Comparison of ENCODE assay signal across 1 cellular context in the genomic region with DNA sequence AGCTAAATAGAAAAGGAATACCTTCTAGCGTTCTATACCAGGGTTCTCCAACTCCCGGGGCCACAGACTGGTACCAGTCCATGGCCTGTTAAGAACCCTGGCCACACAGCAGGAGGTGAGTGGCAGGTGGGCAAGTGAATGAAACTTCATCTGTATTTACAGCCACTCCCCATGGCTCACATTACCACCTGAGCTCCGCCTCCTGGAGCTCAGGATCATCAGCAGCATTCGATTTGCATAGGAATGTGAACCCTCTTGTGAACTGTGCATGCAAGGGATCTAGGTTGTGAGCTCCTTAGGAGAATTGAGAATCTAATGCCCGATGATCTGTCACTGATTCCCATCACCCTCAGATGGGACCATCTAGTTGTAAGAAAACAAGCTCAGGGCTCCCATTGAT.
TF ChIP-seq lines count a peak whose summit lies in the region.

No MANE protein-coding gene starts in this region.

TF ChIP-seq in GM23338, 12 proteins besides CTCF, POLR2A, EP300 and RAD21 (continued from another document):
- TF ChIP-seq, protein P1, sequence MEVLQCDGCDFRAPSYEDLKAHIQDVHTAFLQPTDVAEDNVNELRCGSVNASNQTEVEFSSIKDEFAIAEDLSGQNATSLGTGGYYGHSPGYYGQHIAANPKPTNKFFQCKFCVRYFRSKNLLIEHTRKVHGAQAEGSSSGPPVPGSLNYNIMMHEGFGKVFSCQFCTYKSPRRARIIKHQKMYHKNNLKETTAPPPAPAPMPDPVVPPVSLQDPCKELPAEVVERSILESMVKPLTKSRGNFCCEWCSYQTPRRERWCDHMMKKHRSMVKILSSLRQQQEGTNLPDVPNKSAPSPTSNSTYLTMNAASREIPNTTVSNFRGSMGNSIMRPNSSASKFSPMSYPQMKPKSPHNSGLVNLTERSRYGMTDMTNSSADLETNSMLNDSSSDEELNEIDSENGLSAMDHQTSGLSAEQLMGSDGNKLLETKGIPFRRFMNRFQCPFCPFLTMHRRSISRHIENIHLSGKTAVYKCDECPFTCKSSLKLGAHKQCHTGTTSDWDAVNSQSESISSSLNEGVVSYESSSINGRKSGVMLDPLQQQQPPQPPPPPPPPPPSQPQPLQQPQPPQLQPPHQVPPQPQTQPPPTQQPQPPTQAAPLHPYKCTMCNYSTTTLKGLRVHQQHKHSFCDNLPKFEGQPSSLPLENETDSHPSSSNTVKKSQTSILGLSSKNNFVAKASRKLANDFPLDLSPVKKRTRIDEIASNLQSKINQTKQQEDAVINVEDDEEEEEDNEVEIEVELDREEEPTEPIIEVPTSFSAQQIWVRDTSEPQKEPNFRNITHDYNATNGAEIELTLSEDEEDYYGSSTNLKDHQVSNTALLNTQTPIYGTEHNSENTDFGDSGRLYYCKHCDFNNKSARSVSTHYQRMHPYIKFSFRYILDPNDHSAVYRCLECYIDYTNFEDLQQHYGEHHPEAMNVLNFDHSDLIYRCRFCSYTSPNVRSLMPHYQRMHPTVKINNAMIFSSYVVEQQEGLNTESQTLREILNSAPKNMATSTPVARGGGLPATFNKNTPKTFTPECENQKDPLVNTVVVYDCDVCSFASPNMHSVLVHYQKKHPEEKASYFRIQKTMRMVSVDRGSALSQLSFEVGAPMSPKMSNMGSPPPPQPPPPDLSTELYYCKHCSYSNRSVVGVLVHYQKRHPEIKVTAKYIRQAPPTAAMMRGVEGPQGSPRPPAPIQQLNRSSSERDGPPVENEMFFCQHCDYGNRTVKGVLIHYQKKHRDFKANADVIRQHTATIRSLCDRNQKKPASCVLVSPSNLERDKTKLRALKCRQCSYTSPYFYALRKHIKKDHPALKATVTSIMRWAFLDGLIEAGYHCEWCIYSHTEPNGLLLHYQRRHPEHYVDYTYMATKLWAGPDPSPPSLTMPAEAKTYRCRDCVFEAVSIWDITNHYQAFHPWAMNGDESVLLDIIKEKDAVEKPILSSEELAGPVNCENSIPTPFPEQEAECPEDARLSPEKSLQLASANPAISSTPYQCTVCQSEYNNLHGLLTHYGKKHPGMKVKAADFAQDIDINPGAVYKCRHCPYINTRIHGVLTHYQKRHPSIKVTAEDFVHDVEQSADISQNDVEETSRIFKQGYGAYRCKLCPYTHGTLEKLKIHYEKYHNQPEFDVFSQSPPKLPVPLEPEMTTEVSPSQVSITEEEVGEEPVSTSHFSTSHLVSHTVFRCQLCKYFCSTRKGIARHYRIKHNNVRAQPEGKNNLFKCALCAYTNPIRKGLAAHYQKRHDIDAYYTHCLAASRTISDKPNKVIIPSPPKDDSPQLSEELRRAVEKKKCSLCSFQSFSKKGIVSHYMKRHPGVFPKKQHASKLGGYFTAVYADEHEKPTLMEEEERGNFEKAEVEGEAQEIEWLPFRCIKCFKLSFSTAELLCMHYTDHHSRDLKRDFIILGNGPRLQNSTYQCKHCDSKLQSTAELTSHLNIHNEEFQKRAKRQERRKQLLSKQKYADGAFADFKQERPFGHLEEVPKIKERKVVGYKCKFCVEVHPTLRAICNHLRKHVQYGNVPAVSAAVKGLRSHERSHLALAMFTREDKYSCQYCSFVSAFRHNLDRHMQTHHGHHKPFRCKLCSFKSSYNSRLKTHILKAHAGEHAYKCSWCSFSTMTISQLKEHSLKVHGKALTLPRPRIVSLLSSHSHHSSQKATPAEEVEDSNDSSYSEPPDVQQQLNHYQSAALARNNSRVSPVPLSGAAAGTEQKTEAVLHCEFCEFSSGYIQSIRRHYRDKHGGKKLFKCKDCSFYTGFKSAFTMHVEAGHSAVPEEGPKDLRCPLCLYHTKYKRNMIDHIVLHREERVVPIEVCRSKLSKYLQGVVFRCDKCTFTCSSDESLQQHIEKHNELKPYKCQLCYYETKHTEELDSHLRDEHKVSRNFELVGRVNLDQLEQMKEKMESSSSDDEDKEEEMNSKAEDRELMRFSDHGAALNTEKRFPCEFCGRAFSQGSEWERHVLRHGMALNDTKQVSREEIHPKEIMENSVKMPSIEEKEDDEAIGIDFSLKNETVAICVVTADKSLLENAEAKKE (CRISPR knock-in tag; IDR thresholded peaks at IDR 0.05) = no peak
- TF ChIP-seq EZH2 (IDR thresholded peaks at IDR 0.05; ENCODE audit: low read depth, unreplicated experiment) (no peak), POLR2AphosphoS5 (IDR thresholded peaks at IDR 0.05; ENCODE audit: low read depth) (no peak), ZNF331 (CRISPR knock-in tag; IDR thresholded peaks at IDR 0.05; ENCODE audit: low read depth) (no peak), CREB1 (CRISPR knock-in tag; IDR thresholded peaks at IDR 0.05; ENCODE audit: low read depth) (no peak), JUNB (IDR thresholded peaks at IDR 0.05; ENCODE audit: unreplicated experiment) (no peak), EZH2phosphoT487 (IDR thresholded peaks at IDR 0.05; ENCODE audit: unreplicated experiment) (no peak), NANOG (IDR thresholded peaks at IDR 0.05; ENCODE audit: borderline replicate concordance) (no peak)
- TF ChIP-seq, protein P2, sequence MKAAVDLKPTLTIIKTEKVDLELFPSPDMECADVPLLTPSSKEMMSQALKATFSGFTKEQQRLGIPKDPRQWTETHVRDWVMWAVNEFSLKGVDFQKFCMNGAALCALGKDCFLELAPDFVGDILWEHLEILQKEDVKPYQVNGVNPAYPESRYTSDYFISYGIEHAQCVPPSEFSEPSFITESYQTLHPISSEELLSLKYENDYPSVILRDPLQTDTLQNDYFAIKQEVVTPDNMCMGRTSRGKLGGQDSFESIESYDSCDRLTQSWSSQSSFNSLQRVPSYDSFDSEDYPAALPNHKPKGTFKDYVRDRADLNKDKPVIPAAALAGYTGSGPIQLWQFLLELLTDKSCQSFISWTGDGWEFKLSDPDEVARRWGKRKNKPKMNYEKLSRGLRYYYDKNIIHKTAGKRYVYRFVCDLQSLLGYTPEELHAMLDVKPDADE (IDR thresholded peaks at IDR 0.05) = no peak
- TF ChIP-seq, protein P3, sequence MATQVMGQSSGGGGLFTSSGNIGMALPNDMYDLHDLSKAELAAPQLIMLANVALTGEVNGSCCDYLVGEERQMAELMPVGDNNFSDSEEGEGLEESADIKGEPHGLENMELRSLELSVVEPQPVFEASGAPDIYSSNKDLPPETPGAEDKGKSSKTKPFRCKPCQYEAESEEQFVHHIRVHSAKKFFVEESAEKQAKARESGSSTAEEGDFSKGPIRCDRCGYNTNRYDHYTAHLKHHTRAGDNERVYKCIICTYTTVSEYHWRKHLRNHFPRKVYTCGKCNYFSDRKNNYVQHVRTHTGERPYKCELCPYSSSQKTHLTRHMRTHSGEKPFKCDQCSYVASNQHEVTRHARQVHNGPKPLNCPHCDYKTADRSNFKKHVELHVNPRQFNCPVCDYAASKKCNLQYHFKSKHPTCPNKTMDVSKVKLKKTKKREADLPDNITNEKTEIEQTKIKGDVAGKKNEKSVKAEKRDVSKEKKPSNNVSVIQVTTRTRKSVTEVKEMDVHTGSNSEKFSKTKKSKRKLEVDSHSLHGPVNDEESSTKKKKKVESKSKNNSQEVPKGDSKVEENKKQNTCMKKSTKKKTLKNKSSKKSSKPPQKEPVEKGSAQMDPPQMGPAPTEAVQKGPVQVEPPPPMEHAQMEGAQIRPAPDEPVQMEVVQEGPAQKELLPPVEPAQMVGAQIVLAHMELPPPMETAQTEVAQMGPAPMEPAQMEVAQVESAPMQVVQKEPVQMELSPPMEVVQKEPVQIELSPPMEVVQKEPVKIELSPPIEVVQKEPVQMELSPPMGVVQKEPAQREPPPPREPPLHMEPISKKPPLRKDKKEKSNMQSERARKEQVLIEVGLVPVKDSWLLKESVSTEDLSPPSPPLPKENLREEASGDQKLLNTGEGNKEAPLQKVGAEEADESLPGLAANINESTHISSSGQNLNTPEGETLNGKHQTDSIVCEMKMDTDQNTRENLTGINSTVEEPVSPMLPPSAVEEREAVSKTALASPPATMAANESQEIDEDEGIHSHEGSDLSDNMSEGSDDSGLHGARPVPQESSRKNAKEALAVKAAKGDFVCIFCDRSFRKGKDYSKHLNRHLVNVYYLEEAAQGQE (IDR thresholded peaks at IDR 0.05; ENCODE audit: unreplicated experiment) = no peak
